ENCODE assay signal across 8 cellular contexts in the genomic region with DNA sequence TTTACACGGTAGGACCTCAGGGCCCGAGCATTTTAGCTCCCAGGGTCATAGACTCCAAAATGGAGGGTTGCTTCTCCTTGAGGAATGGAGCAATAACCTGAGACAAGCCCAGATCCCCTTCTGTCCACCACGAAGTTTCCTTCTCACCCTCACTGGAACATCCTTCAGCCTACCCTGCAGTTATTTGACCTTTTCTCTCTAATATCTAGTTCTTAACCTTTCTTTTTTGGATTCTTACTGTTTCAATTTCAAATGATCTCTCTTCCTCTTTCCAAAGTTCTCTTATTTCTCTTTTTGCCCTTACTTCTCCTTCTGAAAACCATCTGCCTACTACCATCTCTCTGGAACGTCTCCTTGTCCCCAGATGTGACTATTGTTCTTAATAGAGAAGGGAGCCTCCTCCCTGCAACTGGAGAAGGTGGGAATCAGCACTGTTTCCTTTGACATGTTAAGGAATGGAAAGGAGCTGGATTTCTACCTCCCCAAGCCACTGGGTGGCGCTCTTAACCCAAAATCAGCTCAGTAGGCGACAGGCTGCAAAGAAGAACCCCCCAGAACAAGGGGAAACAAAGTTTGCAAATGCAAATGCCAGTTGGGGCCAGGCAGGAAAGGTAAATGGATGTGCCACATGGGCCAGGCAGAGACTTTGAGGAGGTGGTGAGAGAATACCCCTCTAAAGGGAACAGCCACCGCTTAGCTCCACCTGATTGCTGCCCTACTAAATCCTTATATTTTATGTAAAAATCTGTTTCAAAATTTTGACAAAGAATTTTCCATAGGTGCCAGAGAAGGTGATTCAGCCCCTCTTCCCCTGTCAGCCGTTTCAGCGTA. TPM values are rescaled to one million over a fixed set of nuclear protein-coding genes. Genes with fewer than 3 reads are reported as not detected.
DNase-seq lines count a peak whose midpoint lies in the region; ATAC-seq and TF ChIP-seq lines count a peak whose summit lies in the region.

No MANE protein-coding gene starts in this region.

- no peak overlapping the region for H3K27ac ChIP-seq in CD4-positive, alpha-beta T cell (ENCODE audit: low read depth, low read length)

- H3K27me3 ChIP-seq in CD4-positive, alpha-beta T cell (ENCODE audit: control insufficient read depth, insufficient read depth, low read length) = no peaks in the 10 kb centered on the region

- no peaks in the 10 kb centered on the region for H3K4me1 Mint-ChIP-seq in CD4-positive, alpha-beta T cell (ENCODE audit: low read depth)
- H3K4me1 Mint-ChIP-seq in mesothelial cell of epicardium = no peaks in the 10 kb centered on the region
- peaks cover 4% of the 10 kb centered on the region for H3K4me1 Mint-ChIP-seq in type B pancreatic cell (ENCODE audit: unreplicated experiment)

- H3K9me3 Mint-ChIP-seq in CD4-positive, alpha-beta T cell = no peaks in the 10 kb centered on the region
- no peaks in the 10 kb centered on the region for H3K9me3 Mint-ChIP-seq in mesothelial cell of epicardium
- no peaks in the 10 kb centered on the region for H3K9me3 Mint-ChIP-seq in type B pancreatic cell

- no peak overlapping the region for H3K4me3 ChIP-seq in choroid plexus epithelial cell (ENCODE audit: low read depth, low read length)

- peaks cover 100% of the 10 kb centered on the region for H3K36me3 Mint-ChIP-seq in CD4-positive, alpha-beta T cell (ENCODE audit: low read depth)
- no peaks in the 10 kb centered on the region for H3K36me3 Mint-ChIP-seq in mesothelial cell of epicardium
- no peaks in the 10 kb centered on the region for H3K36me3 Mint-ChIP-seq in type B pancreatic cell

- POLR2A ChIA-PET in CD4-positive, alpha-beta T cell (lab: Charles Lee) = interaction anchor here (0.8 to 1.2 kb wide), 4 partner anchors 24 to 34 kb away, joined by 3 to 5 read pairs (median 4); partner anchors contain the start of gene NCKAP1L

- CTCF ChIA-PET in CD4-positive, alpha-beta T cell (lab: Charles Lee) = interaction anchor here (0.6 to 1.1 kb wide), 2 partner anchors 21 to 24 kb away, joined by 3 to 5 read pairs; no protein-coding TSS in a partner anchor

- ATAC-seq in CD4-positive, alpha-beta T cell (ENCODE audit: poor library complexity) = no peak
- no peak for ATAC-seq in HG03469 (IDR thresholded peaks at IDR 0.05; ENCODE audit: unreplicated experiment)

- no peak overlapping the region for H3K27ac Mint-ChIP-seq in CD4-positive, alpha-beta T cell
- no peak overlapping the region for H3K27ac Mint-ChIP-seq in mesothelial cell of epicardium
- no peak overlapping the region for H3K27ac Mint-ChIP-seq in type B pancreatic cell

- no peaks in the 10 kb centered on the region for H3K27me3 Mint-ChIP-seq in CD4-positive, alpha-beta T cell
- peaks cover 80% of the 10 kb centered on the region for H3K27me3 Mint-ChIP-seq in mesothelial cell of epicardium (ENCODE audit: low read depth)
- H3K27me3 Mint-ChIP-seq in type B pancreatic cell = peaks cover 70% of the 10 kb centered on the region

- no peak overlapping the region for H3K4me3 Mint-ChIP-seq in CD4-positive, alpha-beta T cell
- H3K4me3 Mint-ChIP-seq in mesothelial cell of epicardium (no peak overlapping the region), type B pancreatic cell (no peak overlapping the region)

- H3K9me3 ChIP-seq in CD4-positive, alpha-beta T cell (ENCODE audit: control insufficient read depth, low read length) = no peaks in the 10 kb centered on the region

- intact Hi-C loops in CD4-positive, alpha-beta T cell (cut with DNase I, micrococcal nuclease) = no loop called here

- DNase-seq in CD4-positive, alpha-beta T cell = peak in 7 of 10 experiments; percentile 6 to 35 (median 18)
- DNase-seq in HCEC 1CT = peak; percentile 30
- peak; percentile 44 for DNase-seq in SW480 (ENCODE audit: low spot score)
- DNase-seq in choroid plexus epithelial cell (ENCODE audit: low read depth) = peak; percentile 56
- peak in 1 of 2 experiments; percentile 61 for DNase-seq in mesothelial cell of epicardium (ENCODE audit: low spot score in 2 of 2, unreplicated experiment in 2 of 2)
- DNase-seq in type B pancreatic cell (ENCODE audit: extremely low spot score, unreplicated experiment) = no peak
- DNase-seq in NCI-H146 treated with DMSO at 0.1 percent for 48 hours (lab: John Stamatoyannopoulos, UW; ENCODE audit: unreplicated experiment) = no peak

- peak; percentile 46 for TF ChIP-seq CTCF in CD4-positive, alpha-beta T cell (IDR thresholded peaks at IDR 0.05)
- TF ChIP-seq CTCF in choroid plexus epithelial cell (conservative IDR thresholded peaks at IDR 0.05; ENCODE audit: low read depth, low read length) = peak; percentile 79
- TF ChIP-seq CTCF in mesothelial cell of epicardium (IDR thresholded peaks at IDR 0.05; ENCODE audit: unreplicated experiment) = peak; percentile 38
- TF ChIP-seq CTCF in type B pancreatic cell (conservative IDR thresholded peaks at IDR 0.05) = peak; percentile 84

RNA-seq across cellular contexts. Expression of gene PDE1B, which starts 22.4 kb away (rescaled TPM):
- 10 to 100 TPM in 1 of 2 experiments, 1 to 10 TPM in 1; 9.7 to 11.1 TPM for total RNA-seq in CD4-positive, alpha-beta T cell
- 0.70 to 0.89 TPM (median 0.78 TPM) in 3 replicates for total RNA-seq in mesothelial cell of epicardium
- 0.10 and 3.6 TPM in 2 replicates for total RNA-seq in type B pancreatic cell (ENCODE audit: low replicate concordance)

RNA-seq across cellular contexts. Expression of gene NCKAP1L, which starts 29.5 kb away (rescaled TPM):
- 10 to 100 TPM; 78.1 to 85.2 TPM for total RNA-seq in CD4-positive, alpha-beta T cell
- total RNA-seq in mesothelial cell of epicardium (0.02 to 0.16 TPM (median 0.04 TPM) in 3 replicates), type B pancreatic cell (ENCODE audit: low replicate concordance) (not detected in 2 replicates)

RNA-seq across cellular contexts. Expression of gene GTSF1, which starts 53.6 kb away (rescaled TPM):
- total RNA-seq in CD4-positive, alpha-beta T cell = under 1 TPM in 1 of 2 experiments, not detected in 1; 0.58 TPM
- total RNA-seq in mesothelial cell of epicardium = not detected in 3 replicates
- not detected in 2 replicates for total RNA-seq in type B pancreatic cell (ENCODE audit: low replicate concordance)

Comparison
In these comparisons a context has a peak if more than half of its experiments do, and no peak if none do; other contexts are left out.
1. DNase-seq: peak in CD4-positive, alpha-beta T cell (7 of 10), HCEC 1CT (single experiment), SW480 (single experiment) and choroid plexus epithelial cell (single experiment); none in type B pancreatic cell (single experiment) and NCI-H146 treated with DMSO at 0.1 percent for 48 hours (single experiment).
2. RNA of gene NCKAP1L, which starts 29.5 kb away (total RNA-seq): 78.1 to 85.2 TPM in CD4-positive, alpha-beta T cell; 0.02 to 0.16 TPM in mesothelial cell of epicardium and not detected in type B pancreatic cell; every median in the first group is over 10 times any median in the second.
3. Peak in every context shown above with its lines, with median percentiles within 50 percentile points of each other: CTCF ChIP-seq.